Comparison of ENCODE assay signal across 15 cellular contexts in genomic region chr7:40673285-40673684, GRCh38.
A peak's percentile ranks its signal among the peaks of the same experiment; 100 is the strongest.
DNase-seq lines count a peak whose midpoint lies in the region; ATAC-seq and TF ChIP-seq lines count a peak whose summit lies in the region.
"Had no signal": no experiment of that assay in that cellular context is flagged by ENCODE, and none has a peak within 500 bp of the region (broad histone marks: within the 10 kb centered on the region; RNA-seq: fewer than 3 reads in every experiment).

No MANE protein-coding gene starts in this region.

- H3K79me2 ChIP-seq in hepatocyte = no peaks in the 10 kb centered on the region

- H3K4me3 ChIP-seq in BJ (ENCODE audit: low read depth, low read length) (no peak overlapping the region), hepatocyte (no peak overlapping the region), MG63 (no peak overlapping the region), body of pancreas (no peak overlapping the region)
- H3K4me3 ChIP-seq: ascending aorta had no signal

- peaks cover 4% of the 10 kb centered on the region for H3K4me1 ChIP-seq in hepatocyte (ENCODE audit: insufficient read depth)
- H3K4me1 ChIP-seq in body of pancreas = no peaks in the 10 kb centered on the region
- H3K4me1 ChIP-seq: ascending aorta had no signal

- H3K9me2 ChIP-seq in hepatocyte (replicated peaks; ENCODE audit: insufficient read depth) = no peaks in the 10 kb centered on the region

- no peaks in the 10 kb centered on the region for H4K20me1 ChIP-seq in hepatocyte (ENCODE audit: insufficient read depth, poor library complexity, severe bottlenecking)

- no peak overlapping the region for H2AFZ ChIP-seq in hepatocyte

- TF ChIP-seq POLR2A in body of pancreas (IDR thresholded peaks at IDR 0.05) = no peak

- no peaks in the 10 kb centered on the region for H3K36me3 ChIP-seq in BJ (ENCODE audit: control insufficient read depth, insufficient read depth, low read length)
- H3K36me3 ChIP-seq in hepatocyte (replicated peaks; ENCODE audit: insufficient read depth, low read depth) = no peaks in the 10 kb centered on the region
- no peaks in the 10 kb centered on the region for H3K36me3 ChIP-seq in MG63
- no peaks in the 10 kb centered on the region for H3K36me3 ChIP-seq in body of pancreas (replicated peaks in 1 of 2; ENCODE audit: insufficient read depth in 1 of 2, low read depth in 2 of 2)
- H3K36me3 ChIP-seq: ascending aorta had no signal

- intact Hi-C loops in body of pancreas (cut with DNase I) = no loop called here

- no peak overlapping the region for H3K4me2 ChIP-seq in hepatocyte

- CTCF ChIA-PET in BJ (lab: Yijun Ruan, JAX) = no interaction called here

- TF ChIP-seq CTCF in BJ (IDR thresholded peaks at IDR 0.05; ENCODE audit: insufficient read depth, low read depth, low read length) (no peak), hepatocyte (IDR thresholded peaks at IDR 0.05; ENCODE audit: poor library complexity) (no peak), body of pancreas (IDR thresholded peaks at IDR 0.05) (no peak)

- peak overlapping the region; percentile 60 for H3K4me3 Mint-ChIP-seq in activated naive CD8-positive, alpha-beta T cell treated with anti-CD3 and anti-CD28 coated beads for 36 hours
- H3K4me3 Mint-ChIP-seq: memory B cell had no signal

- H3K27ac ChIP-seq in hepatocyte (peak overlapping the region; percentile 51), body of pancreas (no peak overlapping the region)

- H3K27me3 ChIP-seq in BJ (ENCODE audit: control insufficient read depth, insufficient read depth, low read length) (no peaks in the 10 kb centered on the region), hepatocyte (no peaks in the 10 kb centered on the region), MG63 (no peaks in the 10 kb centered on the region), body of pancreas (no peaks in the 10 kb centered on the region)
- H3K27me3 ChIP-seq: ascending aorta had no signal

- ATAC-seq in GM18867 (IDR thresholded peaks at IDR 0.05; ENCODE audit: unreplicated experiment) = no peak
- no peak for ATAC-seq in body of pancreas
- ATAC-seq: right cardiac atrium, Right ventricle myocardium inferior had no signal

- DNase-seq in BJ (ENCODE audit: low read depth) (peak; percentile 54), LoVo (ENCODE audit: low spot score) (peak; percentile 72), hepatocyte (ENCODE audit: low spot score) (no peak), MG63 (no peak), iPS-NIHi11 (ENCODE audit: low spot score) (no peak), body of pancreas (no peak)
- peak; percentile 1 for DNase-seq in activated naive CD8-positive, alpha-beta T cell treated with anti-CD3 and anti-CD28 coated beads for 36 hours
- DNase-seq: COR-L47, H7, NCI-H187 treated with DMSO at 0.1 percent for 48 hours, right cardiac atrium had no signal

- H3K9me3 ChIP-seq in hepatocyte (ENCODE audit: low read depth) (no peaks in the 10 kb centered on the region), MG63 (no peaks in the 10 kb centered on the region), body of pancreas (no peaks in the 10 kb centered on the region)
- H3K9me3 ChIP-seq: ascending aorta had no signal

- H3K4me1 Mint-ChIP-seq in activated naive CD8-positive, alpha-beta T cell treated with anti-CD3 and anti-CD28 coated beads for 36 hours = peaks cover 20% of the 10 kb centered on the region
- H3K4me1 Mint-ChIP-seq: memory B cell had no signal

- peak overlapping the region; percentile 94 for H3K27ac Mint-ChIP-seq in activated naive CD8-positive, alpha-beta T cell treated with anti-CD3 and anti-CD28 coated beads for 36 hours
- H3K27ac Mint-ChIP-seq: memory B cell had no signal

- peaks cover 9% of the 10 kb centered on the region for H3K27me3 Mint-ChIP-seq in activated naive CD8-positive, alpha-beta T cell treated with anti-CD3 and anti-CD28 coated beads for 36 hours
- H3K27me3 Mint-ChIP-seq: memory B cell had no signal

- H3K9me3 Mint-ChIP-seq in activated naive CD8-positive, alpha-beta T cell treated with anti-CD3 and anti-CD28 coated beads for 36 hours = peaks cover 2% of the 10 kb centered on the region

- peaks cover 2% of the 10 kb centered on the region for H3K36me3 Mint-ChIP-seq in activated naive CD8-positive, alpha-beta T cell treated with anti-CD3 and anti-CD28 coated beads for 36 hours
- H3K36me3 Mint-ChIP-seq: memory B cell had no signal

- 55% methylated on average over 2 of the region's 2 CpGs for WGBS in hepatocyte (ENCODE audit: low lambda C conversion rate, missing lambda C conversion rate)
- WGBS in body of pancreas, 2 donors = 64 to 77% methylated on average over 2 of the region's 2 CpGs

- POLR2A ChIA-PET in BJ (lab: Charles Lee) = no interaction called here

Comparison
In these comparisons a context has a peak if more than half of its experiments do, and no peak if none do; other contexts are left out.
1. DNase-seq: peak in BJ (single experiment), LoVo (single experiment) and activated naive CD8-positive, alpha-beta T cell treated with anti-CD3 and anti-CD28 coated beads for 36 hours (single experiment); none in hepatocyte (single experiment), MG63 (single experiment), iPS-NIHi11 (single experiment) and body of pancreas (0 of 4).